ENCODE assay signal across 32 cellular contexts in genomic region chr20:19416627-19417026, GRCh38.
"Had no signal": no experiment of that assay in that cellular context is flagged by ENCODE, and none has a peak within 500 bp of the region (broad histone marks: within the 10 kb centered on the region; RNA-seq: fewer than 3 reads in every experiment).

No MANE protein-coding gene starts in this region.

- H3K4me1 Mint-ChIP-seq: activated B cell treated with CpG ODN at 0.5 μM for 24 hours; activated CD4-positive, alpha-beta T cell treated with anti-CD3 and anti-CD28 coated beads, Interleukin-2, amount 10 ng/mL, durations not matched to agents 24 days and 14 days; activated T-helper 17 cell treated with anti-CD3 and anti-CD28 coated beads, Interleukin-2, amount 50 U/mL, for 72 hours had no signal

- H3K27ac Mint-ChIP-seq: activated B cell treated with CpG ODN at 0.5 μM for 24 hours; activated CD4-positive, alpha-beta memory T cell treated with anti-CD3 and anti-CD28 coated beads for 36 hours; activated CD4-positive, alpha-beta T cell treated with anti-CD3 and anti-CD28 coated beads, Interleukin-2, amount 10 ng/mL, durations not matched to agents 24 days and 14 days; activated CD8-positive, alpha-beta T cell treated with anti-CD3 and anti-CD28 coated beads for 36 hours; activated naive CD4-positive, alpha-beta T cell treated with anti-CD3 and anti-CD28 coated beads for 36 hours; activated naive CD4-positive, alpha-beta T cell treated with anti-CD3 and anti-CD28 coated beads, Interleukin-2, amount 50 U/mL, for 72 hours; activated T-cell treated with anti-CD3 and anti-CD28 coated beads, Interleukin-2, amount 50 U/mL, for 72 hours; activated T-helper 1 cell treated with anti-CD3 and anti-CD28 coated beads, Interleukin-12 subunit alpha, Interleukin-12 subunit beta, Interleukin-2, Interleukin-4 antibody, amounts not matched to agents 30 ng/mL and 10 ng/mL and 1 ng/mL, durations not matched to agents 14 hours and 24 hours and 36 hours; activated T-helper 17 cell treated with anti-CD3 and anti-CD28 coated beads, Interleukin-2, amount 50 U/mL, for 72 hours; T-helper 1 cell treated with Interleukin-12 subunit alpha and Interleukin-12 subunit beta and Interleukin-4 antibody, amounts not matched to agents 30 μg/mL and 1 μg/mL, for 36 hours; T-helper 2 cell treated with Interferon-gamma antibody and Interleukin-4, amounts not matched to agents 5 μg/mL and 100 μg/mL, for 36 hours had no signal

- ATAC-seq: activated CD8-positive, alpha-beta T cell treated with anti-CD3 and anti-CD28 coated beads for 36 hours; activated naive CD4-positive, alpha-beta T cell treated with anti-CD3 and anti-CD28 coated beads, Interleukin-2, amount 50 U/mL, for 72 hours; activated T-cell treated with anti-CD3 and anti-CD28 coated beads, Interleukin-2, amount 50 U/mL, for 4 hours; activated T-cell treated with anti-CD3 and anti-CD28 coated beads, Interleukin-2, amount 50 U/mL, for 72 hours; activated T-helper 17 cell treated with anti-CD3 and anti-CD28 coated beads, Interleukin-2, amount 50 U/mL, for 72 hours; body of pancreas had no signal

- H3K9me3 Mint-ChIP-seq: activated CD4-positive, alpha-beta memory T cell treated with anti-CD3 and anti-CD28 coated beads for 36 hours had no signal

- DNase-seq: activated B cell treated with CpG ODN at 0.5 μM for 24 hours; activated CD4-positive, alpha-beta memory T cell treated with anti-CD3 and anti-CD28 coated beads for 36 hours; activated CD4-positive, alpha-beta T cell treated with anti-CD3 and anti-CD28 coated beads for 4 hours; activated CD4-positive, alpha-beta T cell treated with anti-CD3 and anti-CD28 coated beads, Interleukin-2, amount 10 ng/mL, durations not matched to agents 24 days and 14 days; activated CD4-positive, alpha-beta T cell treated with anti-CD3 and anti-CD28 coated beads, Interleukin-2, amount 50 U/mL, for 1 hour; activated CD4-positive, alpha-beta T cell treated with anti-CD3 and anti-CD28 coated beads, Interleukin-2, amount 50 U/mL, for 4 hours; activated CD4-positive, CD25-positive, alpha-beta regulatory T cell treated with anti-CD3 and anti-CD28 coated beads, Interleukin-2, amount 50 U/mL, for 72 hours; activated CD8-positive, alpha-beta memory T cell treated with anti-CD3 and anti-CD28 coated beads, Interleukin-2, amount 50 U/mL, for 4 hours; activated CD8-positive, alpha-beta T cell treated with anti-CD3 and anti-CD28 coated beads for 36 hours; activated effector memory CD4-positive, alpha-beta T cell treated with anti-CD3 and anti-CD28 coated beads, Interleukin-2, amount 50 U/mL, for 16 hours; activated gamma-delta T cell treated with Interleukin-2 at 50 U/mL for 16 hours; activated naive CD4-positive, alpha-beta T cell; activated naive CD4-positive, alpha-beta T cell treated with anti-CD3 and anti-CD28 coated beads for 36 hours; activated naive CD4-positive, alpha-beta T cell treated with anti-CD3 and anti-CD28 coated beads, Interleukin-2, amount 50 U/mL, for 16 hours; activated T-cell treated with anti-CD3 and anti-CD28 coated beads for 4 hours; activated T-cell treated with anti-CD3 and anti-CD28 coated beads, Interleukin-2, amount 50 U/mL, for 1 hour; activated T-cell treated with anti-CD3 and anti-CD28 coated beads, Interleukin-2, amount 50 U/mL, for 4 hours; activated T-cell treated with anti-CD3 and anti-CD28 coated beads, Interleukin-2, amount 50 U/mL, for 72 hours; adrenal gland; amniotic stem cell; aorta; body of pancreas; brain microvascular endothelial cell; central memory CD4-positive, alpha-beta T cell; T-helper 2 cell; T-helper 9 cell had no signal

- H3K36me3 Mint-ChIP-seq: activated CD4-positive, alpha-beta memory T cell treated with anti-CD3 and anti-CD28 coated beads for 36 hours; activated naive CD4-positive, alpha-beta T cell treated with anti-CD3 and anti-CD28 coated beads, Interleukin-2, amount 50 U/mL, for 72 hours had no signal

- H3K4me3 Mint-ChIP-seq: activated B cell treated with CpG ODN at 0.5 μM for 24 hours; activated CD4-positive, alpha-beta memory T cell treated with anti-CD3 and anti-CD28 coated beads for 36 hours; activated CD4-positive, alpha-beta T cell treated with anti-CD3 and anti-CD28 coated beads, Interleukin-2, amount 10 ng/mL, durations not matched to agents 24 days and 14 days; activated CD8-positive, alpha-beta T cell treated with anti-CD3 and anti-CD28 coated beads for 36 hours; activated naive CD4-positive, alpha-beta T cell treated with anti-CD3 and anti-CD28 coated beads for 36 hours; activated T-cell treated with anti-CD3 and anti-CD28 coated beads, Interleukin-2, amount 50 U/mL, for 4 hours; activated T-cell treated with anti-CD3 and anti-CD28 coated beads, Interleukin-2, amount 50 U/mL, for 72 hours; activated T-helper 1 cell treated with anti-CD3 and anti-CD28 coated beads, Interleukin-12 subunit alpha, Interleukin-12 subunit beta, Interleukin-2, Interleukin-4 antibody, amounts not matched to agents 30 ng/mL and 10 ng/mL and 1 ng/mL, durations not matched to agents 14 hours and 24 hours and 36 hours; activated T-helper 17 cell treated with anti-CD3 and anti-CD28 coated beads, Interleukin-2, amount 50 U/mL, for 72 hours; T-helper 1 cell treated with Interleukin-12 subunit alpha and Interleukin-12 subunit beta and Interleukin-4 antibody, amounts not matched to agents 30 μg/mL and 1 μg/mL, for 36 hours; T-helper 2 cell treated with Interferon-gamma antibody and Interleukin-4, amounts not matched to agents 5 μg/mL and 100 μg/mL, for 36 hours had no signal

- H3K27me3 Mint-ChIP-seq: activated B cell treated with CpG ODN at 0.5 μM for 24 hours; activated CD4-positive, alpha-beta memory T cell treated with anti-CD3 and anti-CD28 coated beads for 36 hours; activated CD4-positive, alpha-beta T cell treated with anti-CD3 and anti-CD28 coated beads, Interleukin-2, amount 10 ng/mL, durations not matched to agents 24 days and 14 days; activated CD8-positive, alpha-beta T cell treated with anti-CD3 and anti-CD28 coated beads for 36 hours; activated T-helper 17 cell treated with anti-CD3 and anti-CD28 coated beads, Interleukin-2, amount 50 U/mL, for 72 hours had no signal

- H3K4me3 ChIP-seq: adrenal gland, body of pancreas, breast epithelium had no signal
